Comparison of ENCODE assay signal across 9 cellular contexts in genomic region chr11:126163074-126163700, GRCh38. TPM values are rescaled to one million over a fixed set of nuclear protein-coding genes. Genes with fewer than 3 reads are reported as not detected.
DNase-seq lines count a peak whose midpoint lies in the region; ATAC-seq and TF ChIP-seq lines count a peak whose summit lies in the region.
"Had no signal": no experiment of that assay in that cellular context is flagged by ENCODE, and none has a peak within 500 bp of the region (broad histone marks: within the 10 kb centered on the region; RNA-seq: fewer than 3 reads in every experiment).

No MANE protein-coding gene starts in this region.

- no peak overlapping the region for H3K27ac Mint-ChIP-seq in activated CD8-positive, alpha-beta T cell treated with anti-CD3 and anti-CD28 coated beads for 36 hours
- H3K27ac Mint-ChIP-seq in activated CD4-positive, alpha-beta T cell treated with anti-CD3 and anti-CD28 coated beads for 36 hours = no peak overlapping the region

- H3K9me3 Mint-ChIP-seq in activated CD8-positive, alpha-beta T cell treated with anti-CD3 and anti-CD28 coated beads for 36 hours = no peaks in the 10 kb centered on the region
- no peaks in the 10 kb centered on the region for H3K9me3 Mint-ChIP-seq in activated CD4-positive, alpha-beta T cell treated with anti-CD3 and anti-CD28 coated beads for 36 hours (ENCODE audit: low read depth)

- H2AFZ ChIP-seq in DND-41 (ENCODE audit: low read depth, low read length) = peak overlapping the region; percentile 41

- H3K4me1 ChIP-seq in DND-41 (ENCODE audit: insufficient read depth, low read length) (peaks cover 17% of the 10 kb centered on the region), ovary (ENCODE audit: insufficient read depth) (no peaks in the 10 kb centered on the region), esophagus squamous epithelium (peaks cover 4 to 18% (median 7%) of the 10 kb centered on the region in 3 donors)

- TF ChIP-seq EP300 in ovary (IDR thresholded peaks at IDR 0.05) = peak; percentile 13

- TF ChIP-seq CTCF in DND-41 (IDR thresholded peaks at IDR 0.05; ENCODE audit: borderline replicate concordance, extremely low read depth, low read length, poor library complexity, severe bottlenecking) (no peak), ovary (IDR thresholded peaks at IDR 0.05) (no peak), esophagus squamous epithelium (IDR thresholded peaks at IDR 0.05) (peak in 2 of 6 experiments; percentile 6 to 10)
- no peak for TF ChIP-seq CTCF in activated CD8-positive, alpha-beta T cell treated with anti-CD3 and anti-CD28 coated beads for 36 hours (IDR thresholded peaks at IDR 0.05)

- H3K27me3 Mint-ChIP-seq in activated CD8-positive, alpha-beta T cell treated with anti-CD3 and anti-CD28 coated beads for 36 hours = peaks cover 2% of the 10 kb centered on the region
- H3K27me3 Mint-ChIP-seq in activated CD4-positive, alpha-beta T cell treated with anti-CD3 and anti-CD28 coated beads for 36 hours = no peaks in the 10 kb centered on the region

- ATAC-seq in DND-41 (ENCODE audit: insufficient read depth, low read depth) (peak; percentile 58), esophagus mucosa (peak; percentile 65)
- no peak for ATAC-seq in activated CD8-positive, alpha-beta T cell treated with anti-CD3 and anti-CD28 coated beads for 36 hours
- no peak for ATAC-seq in activated CD4-positive, alpha-beta T cell treated with anti-CD3 and anti-CD28 coated beads for 36 hours

- DNase-seq in DND-41 = peak; percentile 48
- DNase-seq in NCI-H524 (lab: John Stamatoyannopoulos, UW) = peak; percentile 39 to 90
- peak in 1 of 5 donors; percentile 39 for DNase-seq in ovary
- DNase-seq in dermis blood vessel endothelial cell = no peak
- DNase-seq in activated CD8-positive, alpha-beta T cell treated with anti-CD3 and anti-CD28 coated beads for 36 hours = no peak
- DNase-seq in esophagus squamous epithelium (lab: John Stamatoyannopoulos, UW) = no peak
- no peak for DNase-seq in activated CD4-positive, alpha-beta T cell treated with anti-CD3 and anti-CD28 coated beads for 36 hours
- DNase-seq: NCI-H1105 had no signal

- H3K27me3 ChIP-seq in DND-41 (ENCODE audit: insufficient read depth, low read length, poor library complexity) = no peaks in the 10 kb centered on the region
- H3K27me3 ChIP-seq in ovary = no peaks in the 10 kb centered on the region
- peaks cover 0 to 5% (median 0%) of the 10 kb centered on the region in 4 donors for H3K27me3 ChIP-seq in esophagus squamous epithelium

- H3K4me1 Mint-ChIP-seq in activated CD8-positive, alpha-beta T cell treated with anti-CD3 and anti-CD28 coated beads for 36 hours (ENCODE audit: low read depth) = peaks cover 3% of the 10 kb centered on the region
- H3K4me1 Mint-ChIP-seq in activated CD4-positive, alpha-beta T cell treated with anti-CD3 and anti-CD28 coated beads for 36 hours = no peaks in the 10 kb centered on the region

- H3K27ac ChIP-seq in DND-41 (ENCODE audit: low read length) = peak overlapping the region; percentile 55
- H3K27ac ChIP-seq in ovary = no peak overlapping the region
- peak overlapping the region in 2 of 4 donors; percentile 15 to 25 for H3K27ac ChIP-seq in esophagus squamous epithelium

- H3K79me2 ChIP-seq in DND-41 (ENCODE audit: insufficient read depth, low read length) = no peaks in the 10 kb centered on the region

- intact Hi-C loops in ovary (cut with DNase I) (no loop called here), esophagus squamous epithelium (cut with DNase I) (no loop called here)
- intact Hi-C loops in activated CD8-positive, alpha-beta T cell treated with anti-CD3 and anti-CD28 coated beads for 36 hours (cut with micrococcal nuclease) = no loop called here
- intact Hi-C loops in activated CD4-positive, alpha-beta T cell treated with anti-CD3 and anti-CD28 coated beads for 36 hours (cut with DNase I, micrococcal nuclease) = no loop called here

- H3K4me2 ChIP-seq in DND-41 (ENCODE audit: insufficient read depth, low read length) = peak overlapping the region; percentile 48

- H3K9ac ChIP-seq in DND-41 (ENCODE audit: low read depth, low read length) = peak overlapping the region; percentile 36

- CTCF ChIA-PET in activated CD8-positive, alpha-beta T cell treated with anti-CD3 and anti-CD28 coated beads for 36 hours (lab: Charles Lee) = interaction anchor here (1.0 kb wide), 1 partner anchor 11 kb away, joined by 3 read pairs; no protein-coding TSS in a partner anchor
- CTCF ChIA-PET in activated CD4-positive, alpha-beta T cell treated with anti-CD3 and anti-CD28 coated beads for 36 hours (lab: Charles Lee) = no interaction called here

- no peak overlapping the region for H3K4me3 Mint-ChIP-seq in activated CD8-positive, alpha-beta T cell treated with anti-CD3 and anti-CD28 coated beads for 36 hours
- no peak overlapping the region for H3K4me3 Mint-ChIP-seq in activated CD4-positive, alpha-beta T cell treated with anti-CD3 and anti-CD28 coated beads for 36 hours

- WGBS in ovary, 3 donors = 73 to 84% (median 83%) methylated on average over 22 of the region's 22 CpGs
- 26 to 36% methylated on average over 8 to 13 of the region's 22 CpGs for WGBS in esophagus squamous epithelium, 2 donors

- H3K4me3 ChIP-seq in DND-41 (ENCODE audit: low read depth in 1 of 2, low read length in 2 of 2) (peak overlapping the region in 1 of 2 experiments; percentile 41; a peak in 2 of 4 replicates), ovary (no peak overlapping the region), esophagus squamous epithelium (no peak overlapping the region)

- H3K36me3 ChIP-seq in DND-41 (ENCODE audit: insufficient read depth, low read length) (no peaks in the 10 kb centered on the region), ovary (no peaks in the 10 kb centered on the region), esophagus squamous epithelium (no peaks in the 10 kb centered on the region)

- no peaks in the 10 kb centered on the region for H3K9me3 ChIP-seq in DND-41 (ENCODE audit: insufficient read depth, low read length, severe bottlenecking)
- no peaks in the 10 kb centered on the region for H3K9me3 ChIP-seq in ovary
- no peaks in the 10 kb centered on the region for H3K9me3 ChIP-seq in esophagus squamous epithelium

- TF ChIP-seq POLR2A in ovary (IDR thresholded peaks at IDR 0.05) (no peak), esophagus squamous epithelium (IDR thresholded peaks at IDR 0.05) (no peak)

- H3K36me3 Mint-ChIP-seq in activated CD8-positive, alpha-beta T cell treated with anti-CD3 and anti-CD28 coated beads for 36 hours (ENCODE audit: low read depth) = no peaks in the 10 kb centered on the region
- H3K36me3 Mint-ChIP-seq in activated CD4-positive, alpha-beta T cell treated with anti-CD3 and anti-CD28 coated beads for 36 hours (ENCODE audit: low read depth) = no peaks in the 10 kb centered on the region

- POLR2A ChIA-PET in activated CD8-positive, alpha-beta T cell treated with anti-CD3 and anti-CD28 coated beads for 36 hours (lab: Charles Lee) = no interaction called here
- POLR2A ChIA-PET in activated CD4-positive, alpha-beta T cell treated with anti-CD3 and anti-CD28 coated beads for 36 hours (lab: Charles Lee) = no interaction called here

- H4K20me1 ChIP-seq in DND-41 (ENCODE audit: insufficient read depth, low read length) = no peaks in the 10 kb centered on the region

RNA-seq across cellular contexts. Expression of gene RPUSD4, which starts 48.3 kb away (rescaled TPM):
- 18.3 TPM for total RNA-seq in esophagus mucosa
- 10 to 100 TPM; 18.2 to 29.0 (median 26.2) TPM for total RNA-seq in ovary
- polyA plus RNA-seq in ovary = 10 to 100 TPM; 21.6 to 30.3 TPM
- 39.7 and 41.0 TPM in 2 replicates for total RNA-seq in dermis blood vessel endothelial cell
- total RNA-seq in activated CD8-positive, alpha-beta T cell treated with anti-CD3 and anti-CD28 coated beads for 36 hours = 10 to 100 TPM; 38.3 to 43.4 TPM
- total RNA-seq in esophagus squamous epithelium = 10 to 100 TPM; 11.7 to 28.6 (median 18.4) TPM
- total RNA-seq in activated CD4-positive, alpha-beta T cell treated with anti-CD3 and anti-CD28 coated beads for 36 hours = 10 to 100 TPM; 31.0 to 33.9 TPM

RNA-seq across cellular contexts. Expression of gene FAM118B, which starts 48.4 kb away (rescaled TPM):
- total RNA-seq in esophagus mucosa = 6.6 TPM
- 10 to 100 TPM in 6 of 7 donors, 1 to 10 TPM in 1; 7.3 to 18.5 (median 12.7) TPM for total RNA-seq in ovary
- 10 to 100 TPM in 1 of 2 donors, 1 to 10 TPM in 1; 7.4 to 18.9 TPM for polyA plus RNA-seq in ovary
- 31.8 and 46.5 TPM in 2 replicates for total RNA-seq in dermis blood vessel endothelial cell
- 1 to 10 TPM; 8.9 to 9.5 TPM for total RNA-seq in activated CD8-positive, alpha-beta T cell treated with anti-CD3 and anti-CD28 coated beads for 36 hours
- 10 to 100 TPM in 3 of 4 donors, 1 to 10 TPM in 1; 6.5 to 18.5 (median 13.6) TPM for total RNA-seq in esophagus squamous epithelium
- 1 to 10 TPM; 8.9 to 9.0 TPM for total RNA-seq in activated CD4-positive, alpha-beta T cell treated with anti-CD3 and anti-CD28 coated beads for 36 hours

Comparison
In these comparisons a context has a peak if more than half of its experiments do, and no peak if none do; other contexts are left out.
1. ATAC-seq: peak in DND-41 (single experiment) and esophagus mucosa (single experiment); none in activated CD8-positive, alpha-beta T cell treated with anti-CD3 and anti-CD28 coated beads for 36 hours (single experiment) and activated CD4-positive, alpha-beta T cell treated with anti-CD3 and anti-CD28 coated beads for 36 hours (single experiment).
2. DNase-seq: peak in DND-41 (single experiment) and NCI-H524 (2 of 2); none in dermis blood vessel endothelial cell (single experiment), activated CD8-positive, alpha-beta T cell treated with anti-CD3 and anti-CD28 coated beads for 36 hours (single experiment), esophagus squamous epithelium (single experiment) and activated CD4-positive, alpha-beta T cell treated with anti-CD3 and anti-CD28 coated beads for 36 hours (single experiment).